ENCODE assay signal across 22 cellular contexts in the genomic region with DNA sequence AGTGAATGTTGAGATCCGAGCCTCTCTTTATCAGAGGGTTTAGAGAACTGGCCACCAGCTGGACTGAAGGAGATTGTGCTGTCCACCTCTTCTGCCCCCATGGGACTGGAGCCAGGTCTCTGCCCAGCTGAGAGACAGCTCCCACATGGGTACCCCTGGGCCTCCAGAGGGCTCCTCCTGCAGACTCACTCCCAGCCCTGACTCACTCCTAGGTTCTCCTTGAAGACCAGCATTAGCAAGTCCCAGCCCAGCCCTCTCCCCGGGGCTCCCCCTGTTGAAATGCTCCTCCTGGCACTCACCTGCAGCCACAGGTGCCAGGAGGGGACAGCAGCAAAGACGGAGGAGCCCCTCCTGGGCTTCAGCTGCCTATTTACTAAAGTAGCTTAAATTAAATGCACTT.
"Had no signal": no experiment of that assay in that cellular context is flagged by ENCODE, and none has a peak within 500 bp of the region (broad histone marks: within the 10 kb centered on the region; RNA-seq: fewer than 3 reads in every experiment).

No MANE protein-coding gene starts in this region.

- H3K36me3 ChIP-seq: left ventricle myocardium inferior, ovary, right atrium auricular region, stomach, suprapubic skin, tibial nerve had no signal

- H3K4me1 ChIP-seq: psoas muscle had no signal

- H3K9me3 ChIP-seq: left ventricle myocardium inferior, ovary, psoas muscle, right atrium auricular region, stomach, suprapubic skin, tibial nerve had no signal

- DNase-seq: activated CD4-positive, alpha-beta memory T cell treated with anti-CD3 and anti-CD28 coated beads, Interleukin-2, amount 10 ng/mL, durations not matched to agents 7 days and 5 days; activated CD4-positive, alpha-beta T cell treated with anti-CD3 and anti-CD28 coated beads for 48 hours; activated CD4-positive, CD25-positive, alpha-beta regulatory T cell; activated effector memory CD4-positive, alpha-beta T cell treated with Interleukin-2 at 50 U/mL for 16 hours; activated naive CD4-positive, alpha-beta T cell treated with anti-CD3 and anti-CD28 coated beads, Interleukin-2, amount 10 ng/mL, durations not matched to agents 7 days and 5 days; activated T-cell treated with anti-CD3 and anti-CD28 coated beads, Interleukin-2, amount 50 U/mL, for 72 hours; amygdala; cerebellar nuclear complex; cortex of kidney; foreskin fibroblast; left ventricle myocardium inferior; midbrain; ovary; psoas muscle; stimulated activated CD4-positive, alpha-beta T cell treated with anti-CD3 and anti-CD28 coated beads, Interleukin-12 subunit alpha, Interleukin-12 subunit beta, amount 100 ng/mL, for 4 hours; stimulated activated CD4-positive, alpha-beta T cell treated with anti-CD3 and anti-CD28 coated beads, Interleukin-4, amount 100 ng/mL, for 4 hours; stomach; T1000 had no signal

- H3K27me3 ChIP-seq: ovary, right atrium auricular region, stomach, suprapubic skin, tibial nerve had no signal

- H3K4me3 ChIP-seq: left ventricle myocardium inferior, ovary, psoas muscle, right atrium auricular region, stomach, suprapubic skin, tibial nerve had no signal

- H3K27ac ChIP-seq: left ventricle myocardium inferior, ovary, psoas muscle, right atrium auricular region, stomach, suprapubic skin, tibial nerve had no signal

- ATAC-seq: activated T-cell treated with anti-CD3 and anti-CD28 coated beads, Interleukin-2, amount 50 U/mL, for 72 hours; natural killer cell treated with Interleukin-12 subunit alpha and Interleukin-12 subunit beta and Interleukin-15 and Interleukin-18, amount 100 ng/mL, for 72 hours; psoas muscle had no signal
